2 cellular contexts compared by ENCODE assay signal in the genomic region with DNA sequence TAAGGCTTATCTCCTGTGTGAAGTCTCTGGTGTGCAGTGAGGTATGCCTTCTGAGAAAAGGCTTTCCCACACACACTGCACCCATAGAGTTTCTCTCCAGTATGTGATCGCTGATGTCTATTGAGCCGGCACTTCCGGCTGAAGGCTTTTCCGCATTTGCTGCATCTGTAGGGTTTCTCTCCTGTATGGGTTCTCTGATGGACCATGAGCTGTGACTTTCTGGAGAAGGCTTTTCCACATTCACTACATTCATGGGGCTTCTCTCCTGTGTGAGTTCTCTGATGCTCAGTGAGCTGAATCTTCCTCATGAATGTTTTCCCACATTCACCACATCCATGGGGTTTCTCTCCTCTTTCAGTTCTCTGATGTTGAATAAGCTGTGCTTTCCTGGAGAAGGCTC.
A peak's percentile ranks its signal among the peaks of the same experiment; 100 is the strongest.
TF ChIP-seq lines count a peak whose summit lies in the region.

No MANE protein-coding gene starts in this region.

TF ChIP-seq in HEK293, 187 proteins besides CTCF, POLR2A, EP300 and RAD21 (continued from another document):
- TF ChIP-seq, protein P1, sequence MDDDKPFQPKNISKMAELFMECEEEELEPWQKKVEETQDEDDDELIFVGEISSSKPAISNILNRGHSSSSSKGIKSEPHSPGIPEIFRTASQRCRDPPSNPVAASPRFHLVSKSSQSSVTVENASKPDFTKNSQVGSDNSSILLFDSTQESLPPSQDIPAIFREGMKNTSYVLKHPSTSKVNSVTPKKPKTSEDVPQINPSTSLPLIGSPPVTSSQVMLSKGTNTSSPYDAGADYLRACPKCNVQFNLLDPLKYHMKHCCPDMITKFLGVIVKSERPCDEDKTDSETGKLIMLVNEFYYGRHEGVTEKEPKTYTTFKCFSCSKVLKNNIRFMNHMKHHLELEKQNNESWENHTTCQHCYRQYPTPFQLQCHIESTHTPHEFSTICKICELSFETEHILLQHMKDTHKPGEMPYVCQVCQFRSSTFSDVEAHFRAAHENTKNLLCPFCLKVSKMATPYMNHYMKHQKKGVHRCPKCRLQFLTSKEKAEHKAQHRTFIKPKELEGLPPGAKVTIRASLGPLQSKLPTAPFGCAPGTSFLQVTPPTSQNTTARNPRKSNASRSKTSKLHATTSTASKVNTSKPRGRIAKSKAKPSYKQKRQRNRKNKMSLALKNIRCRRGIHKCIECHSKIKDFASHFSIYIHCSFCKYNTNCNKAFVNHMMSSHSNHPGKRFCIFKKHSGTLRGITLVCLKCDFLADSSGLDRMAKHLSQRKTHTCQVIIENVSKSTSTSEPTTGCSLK (tag by site-specific recombination; IDR thresholded peaks at IDR 0.05): no peak
- peak; percentile 31; the same call in 1 of the 2 replicates for TF ChIP-seq TRIM28 (IDR thresholded peaks at IDR 0.05; ENCODE audit: borderline replicate concordance, low read length)
- TF ChIP-seq, protein P2, sequence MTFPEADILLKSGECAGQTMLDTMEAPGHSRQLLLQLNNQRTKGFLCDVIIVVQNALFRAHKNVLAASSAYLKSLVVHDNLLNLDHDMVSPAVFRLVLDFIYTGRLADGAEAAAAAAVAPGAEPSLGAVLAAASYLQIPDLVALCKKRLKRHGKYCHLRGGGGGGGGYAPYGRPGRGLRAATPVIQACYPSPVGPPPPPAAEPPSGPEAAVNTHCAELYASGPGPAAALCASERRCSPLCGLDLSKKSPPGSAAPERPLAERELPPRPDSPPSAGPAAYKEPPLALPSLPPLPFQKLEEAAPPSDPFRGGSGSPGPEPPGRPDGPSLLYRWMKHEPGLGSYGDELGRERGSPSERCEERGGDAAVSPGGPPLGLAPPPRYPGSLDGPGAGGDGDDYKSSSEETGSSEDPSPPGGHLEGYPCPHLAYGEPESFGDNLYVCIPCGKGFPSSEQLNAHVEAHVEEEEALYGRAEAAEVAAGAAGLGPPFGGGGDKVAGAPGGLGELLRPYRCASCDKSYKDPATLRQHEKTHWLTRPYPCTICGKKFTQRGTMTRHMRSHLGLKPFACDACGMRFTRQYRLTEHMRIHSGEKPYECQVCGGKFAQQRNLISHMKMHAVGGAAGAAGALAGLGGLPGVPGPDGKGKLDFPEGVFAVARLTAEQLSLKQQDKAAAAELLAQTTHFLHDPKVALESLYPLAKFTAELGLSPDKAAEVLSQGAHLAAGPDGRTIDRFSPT (tag by site-specific recombination; IDR thresholded peaks at IDR 0.05): no peak

TF ChIP-seq in liver, 16 proteins besides CTCF, POLR2A, EP300 and RAD21 (continued from another document):
- TF ChIP-seq EGR1 (IDR thresholded peaks at IDR 0.05; ENCODE audit: low read depth in 2 of 2): no peak
- TF ChIP-seq YY1 (IDR thresholded peaks at IDR 0.05): no peak
